ENCODE assay signal across 16 cellular contexts in genomic region chr2:192025607-192026006, GRCh38.
"Had no signal": no experiment of that assay in that cellular context is flagged by ENCODE, and none has a peak within 500 bp of the region (broad histone marks: within the 10 kb centered on the region; RNA-seq: fewer than 3 reads in every experiment).

No MANE protein-coding gene starts in this region.

- H3K9me3 Mint-ChIP-seq: activated naive CD8-positive, alpha-beta T cell treated with anti-CD3 and anti-CD28 coated beads, Interleukin-2, amount 10 ng/mL, durations not matched to agents 7 days and 5 days; effector memory CD8-positive, alpha-beta T cell; naive B cell had no signal

- H3K4me3 Mint-ChIP-seq: activated naive CD8-positive, alpha-beta T cell treated with anti-CD3 and anti-CD28 coated beads, Interleukin-2, amount 10 ng/mL, durations not matched to agents 7 days and 5 days; effector memory CD8-positive, alpha-beta T cell; naive B cell had no signal

- H3K9me3 ChIP-seq: neutrophil had no signal

- H3K4me1 Mint-ChIP-seq: activated naive CD8-positive, alpha-beta T cell treated with anti-CD3 and anti-CD28 coated beads, Interleukin-2, amount 10 ng/mL, durations not matched to agents 7 days and 5 days; naive B cell had no signal

- H3K36me3 Mint-ChIP-seq: activated naive CD8-positive, alpha-beta T cell treated with anti-CD3 and anti-CD28 coated beads, Interleukin-2, amount 10 ng/mL, durations not matched to agents 7 days and 5 days; naive B cell had no signal

- ATAC-seq: effector memory CD8-positive, alpha-beta T cell had no signal

- H3K27ac Mint-ChIP-seq: activated naive CD8-positive, alpha-beta T cell treated with anti-CD3 and anti-CD28 coated beads, Interleukin-2, amount 10 ng/mL, durations not matched to agents 7 days and 5 days; effector memory CD8-positive, alpha-beta T cell; naive B cell had no signal

- H3K27ac ChIP-seq: epithelial cell of prostate, neutrophil had no signal

- H3K36me3 ChIP-seq: neutrophil had no signal

- H3K27me3 ChIP-seq: neutrophil had no signal

- DNase-seq: activated CD4-positive, CD25-positive, alpha-beta regulatory T cell treated with anti-CD3 and anti-CD28 coated beads, Interleukin-2, amount 50 U/mL, for 72 hours; activated naive CD4-positive, alpha-beta T cell; activated naive CD8-positive, alpha-beta T cell treated with anti-CD3 and anti-CD28 coated beads, Interleukin-2, amount 10 ng/mL, durations not matched to agents 7 days and 5 days; dermis blood vessel endothelial cell; effector memory CD8-positive, alpha-beta T cell; kidney; naive B cell; posterior cingulate gyrus; stimulated activated CD4-positive, alpha-beta T cell treated with anti-CD3 and anti-CD28 coated beads, Interleukin-15, amount 100 ng/mL, for 24 hours; stimulated activated CD4-positive, alpha-beta T cell treated with anti-CD3 and anti-CD28 coated beads, Interleukin-4, amount 100 ng/mL, for 24 hours; stimulated activated CD8-positive, alpha-beta memory T cell treated with anti-CD3 and anti-CD28 coated beads, Interleukin-4, amount 100 ng/mL, for 48 hours; stimulated activated naive CD4-positive, alpha-beta T cell treated with Interleukin-2 at 50 U/mL for 16 hours; SW 1271; trophoblast cell had no signal
